2 cellular contexts compared by ENCODE assay signal in genomic region chr16:87861300-87862099, GRCh38.
A peak's percentile ranks its signal among the peaks of the same experiment; 100 is the strongest.
TF ChIP-seq lines count a peak whose summit lies in the region.

No MANE protein-coding gene starts in this region.

TF ChIP-seq in A549, 52 proteins besides CTCF, POLR2A, EP300 and RAD21:
- 0 out of 2 replicates have a peak, but pooled peaks have one; percentile 12 for TF ChIP-seq MAX (IDR thresholded peaks at IDR 0.05)
- TF ChIP-seq, protein P1, sequence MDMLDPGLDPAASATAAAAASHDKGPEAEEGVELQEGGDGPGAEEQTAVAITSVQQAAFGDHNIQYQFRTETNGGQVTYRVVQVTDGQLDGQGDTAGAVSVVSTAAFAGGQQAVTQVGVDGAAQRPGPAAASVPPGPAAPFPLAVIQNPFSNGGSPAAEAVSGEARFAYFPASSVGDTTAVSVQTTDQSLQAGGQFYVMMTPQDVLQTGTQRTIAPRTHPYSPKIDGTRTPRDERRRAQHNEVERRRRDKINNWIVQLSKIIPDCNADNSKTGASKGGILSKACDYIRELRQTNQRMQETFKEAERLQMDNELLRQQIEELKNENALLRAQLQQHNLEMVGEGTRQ (IDR thresholded peaks at IDR 0.05) = peak; percentile 44; the same call in 1 of the 2 replicates
- 0 out of 2 replicates have a peak, but pooled peaks have one; percentile 22 for TF ChIP-seq BHLHE40 (IDR thresholded peaks at IDR 0.05; ENCODE audit: low read depth, low read length)
- peak; percentile 39; the same call in 1 of the 2 replicates for TF ChIP-seq POLR2AphosphoS2 (conservative IDR thresholded peaks at IDR 0.05; ENCODE audit: low read length)

TF ChIP-seq in HEK293, 187 proteins besides CTCF, POLR2A, EP300 and RAD21 (continued from another document):
- peak; percentile 71 for TF ChIP-seq ZNF692 (tag by site-specific recombination; IDR thresholded peaks at IDR 0.05)
